In genomic region chr12:100661300-100661951, GRCh38 we compare ENCODE assay signal across 13 cellular contexts.
A peak's percentile ranks its signal among the peaks of the same experiment; 100 is the strongest.
DNase-seq lines count a peak whose midpoint lies in the region; ATAC-seq, FAIRE-seq and TF ChIP-seq lines count a peak whose summit lies in the region.
"Had no signal": no experiment of that assay in that cellular context is flagged by ENCODE, and none has a peak within 500 bp of the region (broad histone marks: within the 10 kb centered on the region; RNA-seq: fewer than 3 reads in every experiment).

No MANE protein-coding gene starts in this region.

- no peak overlapping the region for H3K9ac ChIP-seq in GM12878 (ENCODE audit: control insufficient read depth, insufficient read depth, low read length)
- H3K9ac ChIP-seq in trophoblast cell (ENCODE audit: low read length) = no peak overlapping the region

- no peak for TF ChIP-seq RAD21 in GM12878 (IDR thresholded peaks at IDR 0.05; ENCODE audit: insufficient read depth, low read depth, low read length)

- H3K79me1 ChIP-seq in trophoblast cell (ENCODE audit: low read length) = no peaks in the 10 kb centered on the region

- no peak for TF ChIP-seq POLR2A in GM12878 (IDR thresholded peaks at IDR 0.05; ENCODE audit: low read depth, low read length)

- SMC1A ChIA-PET in GM12878 (lab: Charles Lee; ENCODE audit: uncharacterized antibody, unreplicated experiment) = interaction anchor here (1.7 kb wide), 1 partner anchor 29 kb away, joined by 6 read pairs; no protein-coding TSS in a partner anchor

- H3K27ac ChIP-seq in GM12878 (ENCODE audit: control insufficient read depth, insufficient read depth) (no peak overlapping the region), trophoblast cell (ENCODE audit: low read depth, low read length) (no peak overlapping the region), heart right ventricle (no peak overlapping the region)
- H3K27ac ChIP-seq: PC-9 had no signal

- no peak for FAIRE-seq in GM12878 (lab: Jason Lieb, UNC)

- no peak overlapping the region for H3K23ac ChIP-seq in trophoblast cell (ENCODE audit: low read length)

- in situ Hi-C loops in GM12878 (cut with MboI) = loop anchor here (10.0 kb wide), 1 partner anchor 307 kb away; the partner anchor contains the start of gene SLC17A8

- H2BK120ac ChIP-seq in trophoblast cell (ENCODE audit: insufficient read depth, low read length, poor library complexity) = no peak overlapping the region

- DNase-seq in GM12878 (ENCODE audit: low read depth, low spot score) (no peak), trophoblast cell (peak; percentile 59 to 81), NCI-H1092 treated with DMSO at 0.1 percent for 48 hours (lab: John Stamatoyannopoulos, UW) (no peak), heart right ventricle (no peak), NCI-H524 (lab: John Stamatoyannopoulos, UW) (no peak)
- DNase-seq: amniotic stem cell, DMS 273 treated with DMSO at 0.1 percent for 48 hours, hippocampal formation, Kasumi-1, PC-9, T1000 had no signal

- H3K18ac ChIP-seq in trophoblast cell (ENCODE audit: low read length) = no peak overlapping the region

- BruUV-seq in GM12878 (replicated peaks; lab: Mats Ljungman, UMichigan) = no TSS peak

- POLR2A ChIA-PET in GM12878 (lab: Charles Lee) = no interaction called here

- ATAC-seq in GM18861 (IDR thresholded peaks at IDR 0.05; ENCODE audit: unreplicated experiment) (peak; percentile 83), HG03039 (IDR thresholded peaks at IDR 0.05; ENCODE audit: unreplicated experiment) (peak; percentile 58), GM12878 (peak; percentile 74), heart right ventricle (no peak)

- no peak overlapping the region for H3K4ac ChIP-seq in trophoblast cell (ENCODE audit: low read depth, low read length)

- H3K9me3 ChIP-seq in GM12878 (replicated peaks; ENCODE audit: control insufficient read depth, insufficient read depth, low read length) = no peaks in the 10 kb centered on the region
- H3K9me3 ChIP-seq in trophoblast cell (ENCODE audit: insufficient read depth, low read depth, low read length) = no peaks in the 10 kb centered on the region
- H3K9me3 ChIP-seq in heart right ventricle = peaks cover 0 to 14% (median 3%) of the 10 kb centered on the region in 11 donors

- no peaks in the 10 kb centered on the region for H3K79me2 ChIP-seq in GM12878 (ENCODE audit: control insufficient read depth, insufficient read depth, low read length)
- H3K79me2 ChIP-seq in trophoblast cell (ENCODE audit: control insufficient read depth, insufficient read depth, low read length, poor library complexity) = no peaks in the 10 kb centered on the region

- TF ChIP-seq EP300 in GM12878 (IDR thresholded peaks at IDR 0.05; ENCODE audit: borderline replicate concordance in 1 of 2, control insufficient read depth in 1 of 2, low read depth in 2 of 2, low read length in 2 of 2) = no peak

- RAD21 ChIA-PET in GM12878 (lab: Charles Lee; ENCODE audit: unreplicated experiment) = interaction anchor here (1.2 kb wide), 1 partner anchor 68 kb away, joined by 3 read pairs; no protein-coding TSS in a partner anchor

- H3K4me1 ChIP-seq in GM12878 (ENCODE audit: control insufficient read depth, insufficient read depth, low read length) = no peaks in the 10 kb centered on the region
- no peaks in the 10 kb centered on the region for H3K4me1 ChIP-seq in trophoblast cell (ENCODE audit: control insufficient read depth in 1 of 2, insufficient read depth in 2 of 2, low read length in 2 of 2)
- H3K4me1 ChIP-seq in heart right ventricle = no peaks in the 10 kb centered on the region

- H3K36me3 ChIP-seq in GM12878 (ENCODE audit: control insufficient read depth in 2 of 2, insufficient read depth in 2 of 2, low read length in 1 of 2) (no peaks in the 10 kb centered on the region), trophoblast cell (ENCODE audit: control insufficient read depth in 1 of 2, insufficient read depth in 2 of 2, low read length in 2 of 2) (no peaks in the 10 kb centered on the region), heart right ventricle (no peaks in the 10 kb centered on the region)

- no peaks in the 10 kb centered on the region; a peak in 2 of 4 replicates for H3K27me3 ChIP-seq in GM12878 (replicated peaks in 1 of 2; ENCODE audit: control insufficient read depth in 2 of 2, insufficient read depth in 2 of 2, low read length in 1 of 2)
- no peaks in the 10 kb centered on the region for H3K27me3 ChIP-seq in trophoblast cell (ENCODE audit: insufficient read depth, low read length)
- peaks cover 0 to 19% (median 3%) of the 10 kb centered on the region in 7 donors for H3K27me3 ChIP-seq in heart right ventricle

- no peak overlapping the region for H2AFZ ChIP-seq in GM12878 (ENCODE audit: control insufficient read depth, low read depth, low read length)
- no peak overlapping the region for H2AFZ ChIP-seq in trophoblast cell (ENCODE audit: insufficient read depth, low read length, poor library complexity)
- H2AFZ ChIP-seq: PC-9 had no signal

- intact Hi-C loops in GM12878 (cut with micrococcal nuclease; ENCODE audit: unreplicated experiment) = no loop called here
- intact Hi-C loops in heart right ventricle (cut with DNase I) = loop anchor here in 1 of 10 donors (10.0 kb wide), 1 partner anchor 317 kb away; no protein-coding TSS in a partner anchor

- no peak overlapping the region for H4K8ac ChIP-seq in trophoblast cell (ENCODE audit: low read depth, low read length)

- TF ChIP-seq CTCF in GM12878 (IDR thresholded peaks at IDR 0.05 in 2 of 3, conservative IDR thresholded peaks at IDR 0.05 in 1 of 3; ENCODE audit: control insufficient read depth in 2 of 3, extremely low read depth in 1 of 3, insufficient read depth in 1 of 3, low read depth in 3 of 3, low read length in 3 of 3) (no peak), heart right ventricle (IDR thresholded peaks at IDR 0.05) (no peak)

- H3K4me3 ChIP-seq in GM12878 (no peak overlapping the region), trophoblast cell (ENCODE audit: low read depth, low read length) (no peak overlapping the region), heart right ventricle (no peak overlapping the region)
- H3K4me3 ChIP-seq: PC-9 had no signal

- WGBS in GM12878 (ENCODE audit: insufficient coverage, insufficient replicate concordance, low lambda C conversion rate, missing lambda C conversion rate) = 21% methylated on average over 6 of the region's 6 CpGs
- no CpG with 5 or more reads among the region's 6 CpGs for WGBS in trophoblast cell (ENCODE audit: extremely low coverage, insufficient coverage, insufficient read length)
- 38 to 42% methylated on average over 6 of the region's 6 CpGs for WGBS in heart right ventricle, 2 donors

- no peak overlapping the region for H4K91ac ChIP-seq in trophoblast cell (ENCODE audit: low read depth, low read length)

- no peak overlapping the region for H2BK5ac ChIP-seq in trophoblast cell (ENCODE audit: low read depth, low read length, poor library complexity)

- CTCF ChIA-PET in GM12878 (lab: Yijun Ruan, JAX) = interaction anchor here (0.6 to 4.1 kb wide), 3 partner anchors 9 to 265 kb away, joined by 4 to 37 read pairs (median 4); no protein-coding TSS in a partner anchor

- H2AK5ac ChIP-seq in trophoblast cell (ENCODE audit: low read length) = no peak overlapping the region

- no peaks in the 10 kb centered on the region for H4K20me1 ChIP-seq in GM12878 (ENCODE audit: control insufficient read depth, insufficient read depth)

- no peak overlapping the region for H3K14ac ChIP-seq in trophoblast cell (ENCODE audit: low read length)

- H3K4me2 ChIP-seq in GM12878 (ENCODE audit: control insufficient read depth, insufficient read depth) (no peak overlapping the region), trophoblast cell (ENCODE audit: low read length) (no peak overlapping the region)
- H3K4me2 ChIP-seq: PC-9 had no signal

- no peak overlapping the region for H2BK12ac ChIP-seq in trophoblast cell (ENCODE audit: low read length)

- no peak overlapping the region for H4K12ac ChIP-seq in trophoblast cell (ENCODE audit: low read depth, low read length)

TF ChIP-seq in GM12878, 131 proteins besides CTCF, POLR2A, EP300 and RAD21 (continues in another document):
- TF ChIP-seq POLR2AphosphoS5 (IDR thresholded peaks at IDR 0.05; ENCODE audit: low read length) = no peak
- no peak for TF ChIP-seq TCF7 (IDR thresholded peaks at IDR 0.05; ENCODE audit: borderline replicate concordance)
- TF ChIP-seq, protein P1, sequence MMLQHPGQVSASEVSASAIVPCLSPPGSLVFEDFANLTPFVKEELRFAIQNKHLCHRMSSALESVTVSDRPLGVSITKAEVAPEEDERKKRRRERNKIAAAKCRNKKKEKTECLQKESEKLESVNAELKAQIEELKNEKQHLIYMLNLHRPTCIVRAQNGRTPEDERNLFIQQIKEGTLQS (IDR thresholded peaks at IDR 0.05; ENCODE audit: borderline replicate concordance, extremely low read depth, low read depth, low read length) = no peak
- TF ChIP-seq CHD4 (IDR thresholded peaks at IDR 0.05) = no peak
- TF ChIP-seq, protein P2, sequence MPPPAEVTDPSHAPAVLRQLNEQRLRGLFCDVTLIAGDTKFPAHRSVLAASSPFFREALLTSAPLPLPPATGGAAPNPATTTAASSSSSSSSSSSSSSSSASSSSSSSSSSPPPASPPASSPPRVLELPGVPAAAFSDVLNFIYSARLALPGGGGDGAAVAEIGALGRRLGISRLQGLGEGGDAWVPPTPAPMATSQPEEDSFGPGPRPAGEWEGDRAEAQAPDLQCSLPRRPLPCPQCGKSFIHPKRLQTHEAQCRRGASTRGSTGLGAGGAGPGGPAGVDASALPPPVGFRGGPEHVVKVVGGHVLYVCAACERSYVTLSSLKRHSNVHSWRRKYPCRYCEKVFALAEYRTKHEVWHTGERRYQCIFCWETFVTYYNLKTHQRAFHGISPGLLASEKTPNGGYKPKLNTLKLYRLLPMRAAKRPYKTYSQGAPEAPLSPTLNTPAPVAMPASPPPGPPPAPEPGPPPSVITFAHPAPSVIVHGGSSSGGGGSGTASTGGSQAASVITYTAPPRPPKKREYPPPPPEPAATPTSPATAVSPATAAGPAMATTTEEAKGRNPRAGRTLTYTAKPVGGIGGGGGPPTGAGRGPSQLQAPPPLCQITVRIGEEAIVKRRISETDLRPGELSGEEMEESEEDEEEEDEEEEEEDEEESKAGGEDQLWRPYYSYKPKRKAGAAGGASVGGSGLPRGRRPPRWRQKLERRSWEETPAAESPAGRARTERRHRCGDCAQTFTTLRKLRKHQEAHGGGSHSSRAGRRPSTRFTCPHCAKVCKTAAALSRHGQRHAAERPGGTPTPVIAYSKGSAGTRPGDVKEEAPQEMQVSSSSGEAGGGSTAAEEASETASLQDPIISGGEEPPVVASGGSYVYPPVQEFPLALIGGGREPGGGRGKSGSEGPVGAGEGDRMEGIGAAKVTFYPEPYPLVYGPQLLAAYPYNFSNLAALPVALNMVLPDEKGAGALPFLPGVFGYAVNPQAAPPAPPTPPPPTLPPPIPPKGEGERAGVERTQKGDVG (CRISPR knock-in tag; IDR thresholded peaks at IDR 0.05) = no peak
- no peak for TF ChIP-seq BACH1 (IDR thresholded peaks at IDR 0.05; ENCODE audit: borderline replicate concordance)

Comparison
In these comparisons a context has a peak if more than half of its experiments do, and no peak if none do; other contexts are left out.
1. ATAC-seq: peak in GM18861 (single experiment), HG03039 (single experiment) and GM12878 (single experiment); none in heart right ventricle (0 of 8).
2. DNase-seq: peak in trophoblast cell (2 of 2); none in GM12878 (single experiment), NCI-H1092 treated with DMSO at 0.1 percent for 48 hours (single experiment), heart right ventricle (0 of 2) and NCI-H524 (0 of 2).